In genomic region chr7:83514977-83515376, GRCh38 we compare ENCODE assay signal across 19 cellular contexts.
A peak's percentile ranks its signal among the peaks of the same experiment; 100 is the strongest.
DNase-seq lines count a peak whose midpoint lies in the region; ATAC-seq, FAIRE-seq and TF ChIP-seq lines count a peak whose summit lies in the region.
"Had no signal": no experiment of that assay in that cellular context is flagged by ENCODE, and none has a peak within 500 bp of the region (broad histone marks: within the 10 kb centered on the region; RNA-seq: fewer than 3 reads in every experiment).

No MANE protein-coding gene starts in this region.

- 29% methylated on average over 3 of the region's 3 CpGs for WGBS in prostate gland

- H3K36me3 ChIP-seq in upper lobe of right lung (no peaks in the 10 kb centered on the region), prostate gland (no peaks in the 10 kb centered on the region)
- H3K36me3 ChIP-seq: BLaER1 had no signal

- CTCF ChIA-PET in WTC11 (lab: Charles Lee) = interaction anchor here (1.0 to 2.6 kb wide), 5 partner anchors 10 to 252 kb away, joined by 3 to 13 read pairs (median 4); no protein-coding TSS in a partner anchor

- no peak overlapping the region for H3K4me3 Mint-ChIP-seq in WTC11
- H3K4me3 Mint-ChIP-seq: CD8-positive, alpha-beta memory T cell had no signal

- H3K27me3 Mint-ChIP-seq in WTC11 (ENCODE audit: low read depth) = no peaks in the 10 kb centered on the region
- H3K27me3 Mint-ChIP-seq: CD8-positive, alpha-beta memory T cell had no signal

- no peaks in the 10 kb centered on the region for H3K9me3 ChIP-seq in upper lobe of right lung
- H3K9me3 ChIP-seq in prostate gland = no peaks in the 10 kb centered on the region
- H3K9me3 ChIP-seq: BLaER1, Caco-2 had no signal

- peak overlapping the region; percentile 61; the same call in 1 of the 2 replicates for H3K27ac Mint-ChIP-seq in WTC11
- H3K27ac Mint-ChIP-seq: CD8-positive, alpha-beta memory T cell had no signal

- no peak overlapping the region for H3K27ac ChIP-seq in upper lobe of right lung
- H3K27ac ChIP-seq in prostate gland = no peak overlapping the region
- H3K27ac ChIP-seq: 22Rv1, BLaER1 had no signal

- intact Hi-C loops in upper lobe of right lung (cut with DNase I) (no loop called here), prostate gland (cut with DNase I) (no loop called here)

- no peak for FAIRE-seq in H54 (lab: Jason Lieb, UNC)
- FAIRE-seq: G401.6, GM12891 had no signal

- H3K4me3 ChIP-seq in upper lobe of right lung (no peak overlapping the region), prostate gland (no peak overlapping the region)
- H3K4me3 ChIP-seq: BLaER1 had no signal

- TF ChIP-seq POLR2A in prostate gland (IDR thresholded peaks at IDR 0.05) = no peak
- no peak for TF ChIP-seq POLR2A in H54 (IDR thresholded peaks at IDR 0.05; ENCODE audit: low read depth, low read length)

- peaks cover 39% of the 10 kb centered on the region for H3K4me1 Mint-ChIP-seq in WTC11
- H3K4me1 Mint-ChIP-seq: CD8-positive, alpha-beta memory T cell had no signal

- DNase-seq in NCI-H510A treated with DMSO at 0.1 percent for 48 hours (lab: John Stamatoyannopoulos, UW) (peak; percentile 1), NCI-H510A (lab: John Stamatoyannopoulos, UW) (no peak), WTC11 (ENCODE audit: low spot score) (peak; percentile 45), iPS-NIHi7 (ENCODE audit: extremely low spot score) (peak; percentile 54), upper lobe of right lung (no peak), prostate gland (ENCODE audit: low spot score) (no peak), H54 (ENCODE audit: insufficient read length, low spot score) (no peak), germinal center (ENCODE audit: low spot score) (no peak)
- DNase-seq: AML-193; Caco-2; CD8-positive, alpha-beta memory T cell; DMS79; GOT3; IMR-90 had no signal

- no peak for TF ChIP-seq CTCF in WTC11 (IDR thresholded peaks at IDR 0.05)
- no peak for TF ChIP-seq CTCF in upper lobe of right lung (IDR thresholded peaks at IDR 0.05)
- no peak for TF ChIP-seq CTCF in prostate gland (IDR thresholded peaks at IDR 0.05)

- no peaks in the 10 kb centered on the region for H3K36me3 Mint-ChIP-seq in WTC11
- H3K36me3 Mint-ChIP-seq: CD8-positive, alpha-beta memory T cell had no signal

- ATAC-seq in WTC11 (peak; percentile 94), upper lobe of right lung (peak; percentile 38)
- ATAC-seq: HCT116 had no signal

- no peaks in the 10 kb centered on the region for H3K9me3 Mint-ChIP-seq in WTC11

- POLR2A ChIA-PET in WTC11 (lab: Charles Lee) = no interaction called here

- H3K27me3 ChIP-seq in upper lobe of right lung (no peaks in the 10 kb centered on the region), prostate gland (replicated peaks; ENCODE audit: insufficient read depth) (no peaks in the 10 kb centered on the region)
- H3K27me3 ChIP-seq: BLaER1 had no signal

- H3K4me1 ChIP-seq in upper lobe of right lung = no peaks in the 10 kb centered on the region
- H3K4me1 ChIP-seq in prostate gland (replicated peaks) = no peaks in the 10 kb centered on the region
- H3K4me1 ChIP-seq: BLaER1, Caco-2 had no signal

TF ChIP-seq in WTC11, 78 proteins besides CTCF, POLR2A, EP300 and RAD21:
- TF ChIP-seq ZSCAN18 (CRISPR knock-in tag; IDR thresholded peaks at IDR 0.05) = no peak
- TF ChIP-seq AR (CRISPR knock-in tag; IDR thresholded peaks at IDR 0.05) = no peak

Comparison
In these comparisons a context has a peak if more than half of its experiments do, and no peak if none do; other contexts are left out.
1. DNase-seq: peak in NCI-H510A treated with DMSO at 0.1 percent for 48 hours (single experiment), WTC11 (single experiment) and iPS-NIHi7 (single experiment); none in NCI-H510A (single experiment), upper lobe of right lung (single experiment), prostate gland (single experiment), H54 (single experiment) and germinal center (single experiment).